In the genomic region with DNA sequence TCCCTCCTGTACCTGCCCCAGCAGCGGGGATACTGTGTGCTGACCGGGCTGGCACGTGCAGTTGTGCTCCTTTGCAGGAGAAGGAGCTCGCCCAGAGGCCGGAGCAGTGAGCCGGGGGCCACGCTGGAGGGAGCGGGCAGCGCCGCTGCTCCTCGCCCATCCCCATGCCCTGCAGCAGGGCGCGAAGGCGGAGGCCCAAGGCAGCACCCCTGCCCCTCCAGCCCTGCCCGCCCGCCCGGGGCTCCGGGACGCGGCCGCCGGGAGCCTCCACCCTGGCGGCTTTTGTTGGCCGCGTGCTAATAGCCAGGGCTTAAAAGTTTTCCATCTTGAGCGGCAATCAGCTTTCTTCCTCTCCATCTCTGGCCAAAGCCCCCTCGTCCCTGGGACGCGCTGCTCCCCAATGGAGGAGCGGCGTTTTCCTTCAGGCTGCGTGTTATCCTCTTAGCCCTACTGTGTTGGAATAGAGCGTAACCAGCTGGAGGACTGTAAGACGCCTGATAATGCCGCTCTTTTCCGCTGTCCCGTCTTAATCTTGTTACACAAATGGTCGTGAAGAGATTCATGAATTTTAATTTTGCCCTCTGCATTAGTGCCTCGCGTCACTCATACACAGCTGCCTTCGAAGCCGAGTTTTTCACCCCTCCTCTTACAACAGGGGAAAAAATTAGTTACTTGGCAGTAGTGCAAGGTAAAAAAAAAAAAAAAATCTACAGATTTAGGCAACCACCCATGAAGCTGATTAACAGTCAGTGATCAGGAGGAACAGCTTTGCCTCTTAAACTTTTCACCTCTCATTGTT, we compare ENCODE assay signal across 15 cellular contexts.
DNase-seq lines count a peak whose midpoint lies in the region; ATAC-seq and TF ChIP-seq lines count a peak whose summit lies in the region.
"Had no signal": no experiment of that assay in that cellular context is flagged by ENCODE, and none has a peak within 500 bp of the region (broad histone marks: within the 10 kb centered on the region; RNA-seq: fewer than 3 reads in every experiment).

No MANE protein-coding gene starts in this region.

- no peak overlapping the region for H3K9ac ChIP-seq in neural progenitor cell
- H3K9ac ChIP-seq: BLaER1 treated with 17β-estradiol and CSF1 and Interleukin-3, amounts not matched to agents 10 nM and 100 nM had no signal

- no peaks in the 10 kb centered on the region for H3K79me2 ChIP-seq in neural progenitor cell (ENCODE audit: low read depth)

- H3K27me3 ChIP-seq in H7 (ENCODE audit: control insufficient read depth, insufficient read depth, low read length) (peaks cover 23% of the 10 kb centered on the region), foreskin keratinocyte (peaks cover 63% of the 10 kb centered on the region), neural progenitor cell (peaks cover 30% of the 10 kb centered on the region)
- H3K27me3 ChIP-seq in effector memory CD4-positive, alpha-beta T cell (replicated peaks; ENCODE audit: control insufficient read depth, insufficient read depth, low read length, poor library complexity, severe bottlenecking) = no peaks in the 10 kb centered on the region

- no peak for TF ChIP-seq CTCF in foreskin keratinocyte (conservative IDR thresholded peaks at IDR 0.05)
- no peak for TF ChIP-seq CTCF in neural progenitor cell (IDR thresholded peaks at IDR 0.05)

- no peak overlapping the region for H3K27ac Mint-ChIP-seq in neural progenitor cell
- H3K27ac Mint-ChIP-seq: activated naive CD8-positive, alpha-beta T cell had no signal

- peak; percentile 46 for ATAC-seq in foreskin keratinocyte
- ATAC-seq: activated CD4-positive, CD25-positive, alpha-beta regulatory T cell treated with anti-CD3 and anti-CD28 coated beads, Interleukin-2, amount 50 U/mL, for 24 hours had no signal

- peak overlapping the region; percentile 44 for H3K4me3 Mint-ChIP-seq in neural progenitor cell
- H3K4me3 Mint-ChIP-seq: activated naive CD8-positive, alpha-beta T cell had no signal

- H3K36me3 ChIP-seq in H7 (replicated peaks; ENCODE audit: control insufficient read depth, insufficient read depth, low read length) (no peaks in the 10 kb centered on the region), neural progenitor cell (no peaks in the 10 kb centered on the region)
- no peaks in the 10 kb centered on the region for H3K36me3 ChIP-seq in effector memory CD4-positive, alpha-beta T cell (ENCODE audit: control insufficient read depth, insufficient read depth, low read length)
- H3K36me3 ChIP-seq: BLaER1 treated with 17β-estradiol and CSF1 and Interleukin-3, amounts not matched to agents 10 nM and 100 nM; esophagus squamous epithelium; stomach had no signal

- H2AFZ ChIP-seq in neural progenitor cell (replicated peaks) = no peak overlapping the region

- H3K9me3 ChIP-seq in neural progenitor cell (ENCODE audit: low read depth) = no peaks in the 10 kb centered on the region
- H3K9me3 ChIP-seq in effector memory CD4-positive, alpha-beta T cell (ENCODE audit: control insufficient read depth, low read length) = no peaks in the 10 kb centered on the region
- H3K9me3 ChIP-seq: BLaER1 treated with 17β-estradiol and CSF1 and Interleukin-3, amounts not matched to agents 10 nM and 100 nM; esophagus squamous epithelium; stomach had no signal

- H3K27me3 Mint-ChIP-seq in neural progenitor cell (ENCODE audit: insufficient read depth, low read depth) = peaks cover 48% of the 10 kb centered on the region
- H3K27me3 Mint-ChIP-seq: activated naive CD8-positive, alpha-beta T cell had no signal

- H4K20me1 ChIP-seq in neural progenitor cell (ENCODE audit: low read depth) = peaks cover 19% of the 10 kb centered on the region
- H4K20me1 ChIP-seq: BLaER1 treated with 17β-estradiol and CSF1 and Interleukin-3, amounts not matched to agents 10 nM and 100 nM had no signal

- no peaks in the 10 kb centered on the region for H3K9me3 Mint-ChIP-seq in neural progenitor cell

- H3F3A ChIP-seq in neural progenitor cell (ENCODE audit: low read depth) = peaks cover 61% of the 10 kb centered on the region

- H3K4me1 Mint-ChIP-seq in neural progenitor cell = peaks cover 43% of the 10 kb centered on the region

- H3K27ac ChIP-seq in foreskin keratinocyte = no peak overlapping the region
- peak overlapping the region; percentile 75 for H3K27ac ChIP-seq in neural progenitor cell
- H3K27ac ChIP-seq in effector memory CD4-positive, alpha-beta T cell (ENCODE audit: insufficient read depth, low read length, poor library complexity, severe bottlenecking) = no peak overlapping the region
- H3K27ac ChIP-seq: BLaER1 treated with 17β-estradiol and CSF1 and Interleukin-3, amounts not matched to agents 10 nM and 100 nM; esophagus squamous epithelium; stomach had no signal

- DNase-seq in H7 (peak; percentile 74), NCI-H82 treated with DMSO at 0.1 percent for 48 hours (lab: John Stamatoyannopoulos, UW; ENCODE audit: unreplicated experiment) (peak; percentile 97), foreskin keratinocyte (no peak), neural progenitor cell (ENCODE audit: low spot score) (peak; percentile 90), NCI-H1105 treated with DMSO at 0.1 percent for 48 hours (lab: John Stamatoyannopoulos, UW) (no peak), NCI-H1048 (lab: John Stamatoyannopoulos, UW) (no peak), HCEC 1CT (no peak)
- no peak for DNase-seq in effector memory CD4-positive, alpha-beta T cell
- DNase-seq: activated CD8-positive, alpha-beta memory T cell treated with anti-CD3 and anti-CD28 coated beads, Interleukin-2, amount 50 U/mL, for 48 hours; cerebellar nuclear complex; esophagus squamous epithelium; stomach had no signal

- H3K4me2 ChIP-seq in neural progenitor cell = peak overlapping the region; percentile 73
- H3K4me2 ChIP-seq: BLaER1 treated with 17β-estradiol and CSF1 and Interleukin-3, amounts not matched to agents 10 nM and 100 nM had no signal

- no peaks in the 10 kb centered on the region for H3K36me3 Mint-ChIP-seq in neural progenitor cell

- H3K4me1 ChIP-seq in foreskin keratinocyte (no peaks in the 10 kb centered on the region), neural progenitor cell (peaks cover 82% of the 10 kb centered on the region)
- H3K4me1 ChIP-seq in effector memory CD4-positive, alpha-beta T cell (ENCODE audit: control insufficient read depth, insufficient read depth, low read length, poor library complexity, severe bottlenecking) = no peaks in the 10 kb centered on the region
- H3K4me1 ChIP-seq: BLaER1 treated with 17β-estradiol and CSF1 and Interleukin-3, amounts not matched to agents 10 nM and 100 nM; stomach had no signal

- H3K4me3 ChIP-seq in H7 (ENCODE audit: insufficient read depth, low read depth, low read length) (peak overlapping the region; percentile 25), neural progenitor cell (peak overlapping the region; percentile 30)
- H3K4me3 ChIP-seq in effector memory CD4-positive, alpha-beta T cell (ENCODE audit: insufficient read depth, low read depth, low read length, poor library complexity, severe bottlenecking) = no peak overlapping the region
- H3K4me3 ChIP-seq: BLaER1 treated with 17β-estradiol and CSF1 and Interleukin-3, amounts not matched to agents 10 nM and 100 nM; stomach had no signal

Comparison
In these comparisons a context has a peak if more than half of its experiments do, and no peak if none do; other contexts are left out.
1. DNase-seq: peak in H7 (single experiment), NCI-H82 treated with DMSO at 0.1 percent for 48 hours (single experiment) and neural progenitor cell (single experiment); none in foreskin keratinocyte (0 of 2), effector memory CD4-positive, alpha-beta T cell (0 of 3), NCI-H1105 treated with DMSO at 0.1 percent for 48 hours (single experiment), NCI-H1048 (single experiment) and HCEC 1CT (single experiment).